In the genomic region with DNA sequence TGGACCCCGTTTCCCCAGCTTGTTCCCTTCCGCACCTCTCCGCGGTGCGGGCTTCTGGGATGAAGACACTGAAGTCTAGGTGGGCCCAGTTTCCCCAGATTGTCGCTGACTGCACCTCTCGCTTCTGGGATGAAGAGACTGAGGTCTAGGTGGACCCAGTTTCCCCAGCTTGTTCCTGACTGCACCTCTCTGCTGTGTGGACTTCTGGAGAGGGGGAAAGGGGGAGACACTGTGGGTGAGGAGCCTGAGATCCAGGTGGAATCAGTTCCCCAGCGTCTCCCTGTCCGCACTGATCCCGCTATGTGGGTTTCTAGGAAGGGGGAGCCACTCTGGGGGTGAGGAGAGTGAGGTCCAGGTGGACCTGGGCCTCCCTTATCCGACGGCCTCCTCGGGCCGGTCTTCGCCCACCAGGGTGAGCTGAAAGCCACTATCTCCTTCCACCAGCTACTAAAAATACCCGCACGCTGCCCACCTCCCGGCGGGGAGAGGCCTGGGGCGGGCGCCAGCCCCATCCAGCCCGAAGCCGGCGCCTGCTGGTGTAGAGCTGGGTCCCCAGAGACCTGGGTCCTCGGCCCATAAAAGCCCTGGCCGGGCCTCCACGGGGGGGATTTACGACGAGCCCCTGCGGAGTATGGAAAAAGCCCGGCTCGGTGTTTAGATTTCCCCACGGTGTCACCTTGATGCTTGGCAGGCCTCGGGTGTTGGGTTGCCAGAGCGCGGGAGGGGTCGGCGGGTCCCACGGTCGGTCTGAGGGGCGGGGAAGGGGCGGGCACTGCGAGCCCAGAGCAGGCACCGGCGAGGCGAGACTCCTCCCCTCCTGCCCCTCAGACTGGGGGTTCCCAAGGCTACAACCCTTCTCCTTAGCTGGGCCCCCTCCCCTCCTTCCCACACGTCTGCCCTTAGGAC, we compare ENCODE assay signal across 9 cellular contexts. TPM values are rescaled to one million over a fixed set of nuclear protein-coding genes. Genes with fewer than 3 reads are reported as not detected.
A peak's percentile ranks its signal among the peaks of the same experiment; 100 is the strongest.
DNase-seq lines count a peak whose midpoint lies in the region; ATAC-seq, FAIRE-seq and TF ChIP-seq lines count a peak whose summit lies in the region.
"Had no signal": no experiment of that assay in that cellular context is flagged by ENCODE, and none has a peak within 500 bp of the region (broad histone marks: within the 10 kb centered on the region; RNA-seq: fewer than 3 reads in every experiment).

No MANE protein-coding gene starts in this region.

- peak overlapping the region; percentile 66 for H3K4me3 ChIP-seq in bronchial epithelial cell (ENCODE audit: low read depth, low read length)
- peak overlapping the region; percentile 50 to 63 (median 59) for H3K4me3 ChIP-seq in right lobe of liver

- no peak for TF ChIP-seq CTCF in bronchial epithelial cell (IDR thresholded peaks at IDR 0.05; ENCODE audit: insufficient read depth, low read length, severe bottlenecking)
- no peak for TF ChIP-seq CTCF in right lobe of liver (IDR thresholded peaks at IDR 0.05)

- DNase-seq in NCI-H524 (lab: John Stamatoyannopoulos, UW) (peak; percentile 51 to 56), NCI-H524 treated with DMSO at 0.1 percent for 48 hours (lab: John Stamatoyannopoulos, UW) (no peak), OCI-M1 (lab: John Stamatoyannopoulos, UW) (peak; percentile 22), bronchial epithelial cell (ENCODE audit: low read depth) (no peak), right lobe of liver (peak in 1 of 3 donors; percentile 67), substantia nigra (lab: John Stamatoyannopoulos, UW) (no peak)

- intact Hi-C loops in right lobe of liver (cut with DNase I) = no loop called here

- H3K9me3 ChIP-seq in right lobe of liver = no peaks in the 10 kb centered on the region

- peak; percentile 28 for FAIRE-seq in bronchial epithelial cell (lab: Jason Lieb, UNC)

- WGBS in right lobe of liver (ENCODE audit: insufficient coverage, low coverage, low lambda C conversion rate, missing lambda C conversion rate) = 18% methylated on average over 3 of the region's 47 CpGs

- H3K27me3 ChIP-seq in bronchial epithelial cell (ENCODE audit: control insufficient read depth, insufficient read depth, low read length) (no peaks in the 10 kb centered on the region), right lobe of liver (no peaks in the 10 kb centered on the region)

- peaks cover 0 to 13% (median 4%) of the 10 kb centered on the region in 4 donors for H3K4me1 ChIP-seq in right lobe of liver

- ATAC-seq in right lobe of liver (peak in 2 of 4 donors; percentile 1 to 27), GM18858 (IDR thresholded peaks at IDR 0.05; ENCODE audit: unreplicated experiment) (no peak), HG02798 (IDR thresholded peaks at IDR 0.05; ENCODE audit: poor library complexity, unreplicated experiment) (no peak)

- H3K36me3 ChIP-seq in bronchial epithelial cell (ENCODE audit: control insufficient read depth, insufficient read depth, low read length) (no peaks in the 10 kb centered on the region), right lobe of liver (no peaks in the 10 kb centered on the region)

- no peak for TF ChIP-seq POLR2A in right lobe of liver (IDR thresholded peaks at IDR 0.05)

- peak overlapping the region; percentile 71 to 83 (median 76) for H3K27ac ChIP-seq in right lobe of liver
- peak overlapping the region; percentile 21 for H3K27ac ChIP-seq in substantia nigra (ENCODE audit: low read depth, low read length, poor library complexity, severe bottlenecking)

RNA-seq across cellular contexts. Expression of a gene that starts 10.6 kb away (rescaled TPM):
- total RNA-seq in bronchial epithelial cell (2.1 and 7.9 TPM in 2 replicates), right lobe of liver (10 to 100 TPM in 2 of 6 experiments, 1 to 10 TPM in 4; 2.3 to 28.1 (median 9.7) TPM)
- total RNA-seq: dermis microvascular lymphatic vessel endothelial cell had no signal

RNA-seq across cellular contexts. Expression of a gene that starts 22.3 kb away (rescaled TPM):
- 16.1 and 40.8 TPM in 2 replicates for total RNA-seq in bronchial epithelial cell
- total RNA-seq in right lobe of liver = 1 to 10 TPM in 1 of 6 experiments, under 1 TPM in 5; 0.19 to 1.4 (median 0.33) TPM
- total RNA-seq: dermis microvascular lymphatic vessel endothelial cell had no signal

RNA-seq across cellular contexts. Expression of a gene that starts 24.0 kb away (rescaled TPM):
- total RNA-seq in bronchial epithelial cell = 0.51 and 1.3 TPM in 2 replicates
- total RNA-seq in right lobe of liver = 10 to 100 TPM in 3 of 6 experiments, 1 to 10 TPM in 3; 4.7 to 11.6 (median 9.8) TPM

RNA-seq across cellular contexts. Expression of a gene that starts 38.0 kb away (rescaled TPM):
- total RNA-seq in bronchial epithelial cell (26.8 and 55.5 TPM in 2 replicates), right lobe of liver (10 to 100 TPM; 14.7 to 28.6 (median 20.5) TPM)

RNA-seq across cellular contexts. Expression of a gene that starts 41.4 kb away (rescaled TPM):
- total RNA-seq in bronchial epithelial cell (0.26 TPM in 1 of 2 replicates, not detected in the other), right lobe of liver (under 1 TPM in 4 of 6 experiments, not detected in 2; 0.13 to 0.97 (median 0.39) TPM)
- total RNA-seq: dermis microvascular lymphatic vessel endothelial cell had no signal

Comparison
In these comparisons a context has a peak if more than half of its experiments do, and no peak if none do; other contexts are left out.
1. DNase-seq: peak in NCI-H524 (2 of 2) and OCI-M1 (single experiment); none in NCI-H524 treated with DMSO at 0.1 percent for 48 hours (single experiment), bronchial epithelial cell (single experiment) and substantia nigra (0 of 49).